In genomic region chr11:33654594-33654993, GRCh38 we compare ENCODE assay signal across 21 cellular contexts. TPM values are rescaled to one million over a fixed set of nuclear protein-coding genes. Genes with fewer than 3 reads are reported as not detected.
A peak's percentile ranks its signal among the peaks of the same experiment; 100 is the strongest.
DNase-seq lines count a peak whose midpoint lies in the region; ATAC-seq and TF ChIP-seq lines count a peak whose summit lies in the region.
"Had no signal": no experiment of that assay in that cellular context is flagged by ENCODE, and none has a peak within 500 bp of the region (broad histone marks: within the 10 kb centered on the region; RNA-seq: fewer than 3 reads in every experiment).

No MANE protein-coding gene starts in this region.

- intact Hi-C loops in heart left ventricle (cut with DNase I): no loop called here
- intact Hi-C loops in esophagus muscularis mucosa (cut with DNase I): no loop called here
- intact Hi-C loops in activated CD4-positive, alpha-beta T cell treated with anti-CD3 and anti-CD28 coated beads, Interleukin-2, amount 10 ng/mL, durations not matched to agents 24 days and 14 days (cut with micrococcal nuclease): no loop called here

- H3K4me3 ChIP-seq in right atrium auricular region: no peak overlapping the region
- no peak overlapping the region for H3K4me3 ChIP-seq in heart left ventricle
- H3K4me3 ChIP-seq in Karpas-422 (ENCODE audit: low read length): no peak overlapping the region
- H3K4me3 ChIP-seq in esophagus muscularis mucosa: no peak overlapping the region
- H3K4me3 ChIP-seq: A549, K562 had no signal

- no peaks in the 10 kb centered on the region for H3K27me3 ChIP-seq in right atrium auricular region
- H3K27me3 ChIP-seq in heart left ventricle: no peaks in the 10 kb centered on the region
- H3K27me3 ChIP-seq in Karpas-422 (ENCODE audit: low read length): no peaks in the 10 kb centered on the region
- no peaks in the 10 kb centered on the region for H3K27me3 ChIP-seq in esophagus muscularis mucosa

- no peak overlapping the region for H3K9ac ChIP-seq in Karpas-422 (ENCODE audit: low read length)

- H3K9me3 ChIP-seq in right atrium auricular region: no peaks in the 10 kb centered on the region
- no peaks in the 10 kb centered on the region for H3K9me3 ChIP-seq in heart left ventricle
- no peaks in the 10 kb centered on the region for H3K9me3 ChIP-seq in Karpas-422 (ENCODE audit: low read length)
- H3K9me3 ChIP-seq in esophagus muscularis mucosa: no peaks in the 10 kb centered on the region
- H3K9me3 ChIP-seq: A549 had no signal

- H3K4me1 Mint-ChIP-seq in activated CD4-positive, alpha-beta T cell treated with anti-CD3 and anti-CD28 coated beads, Interleukin-2, amount 10 ng/mL, durations not matched to agents 24 days and 14 days: no peaks in the 10 kb centered on the region

- no peaks in the 10 kb centered on the region for H3K36me3 Mint-ChIP-seq in activated CD4-positive, alpha-beta T cell treated with anti-CD3 and anti-CD28 coated beads, Interleukin-2, amount 10 ng/mL, durations not matched to agents 24 days and 14 days (ENCODE audit: low read depth)

- TF ChIP-seq EP300 in esophagus muscularis mucosa (IDR thresholded peaks at IDR 0.05): no peak

- peak; percentile 5 for DNase-seq in right atrium auricular region (ENCODE audit: low spot score)
- no peak for DNase-seq in heart left ventricle
- peak; percentile 20 for DNase-seq in Karpas-422
- peak; percentile 11 for DNase-seq in left lobe of liver (ENCODE audit: low spot score)
- DNase-seq in esophagus muscularis mucosa (ENCODE audit: extremely low spot score): no peak
- DNase-seq in activated CD4-positive, alpha-beta T cell treated with anti-CD3 and anti-CD28 coated beads, Interleukin-2, amount 10 ng/mL, durations not matched to agents 24 days and 14 days: no peak
- no peak for DNase-seq in activated gamma-delta T cell (lab: John Stamatoyannopoulos, UW)
- DNase-seq: AML-193; CD4-positive, alpha-beta T cell; DMS153; DMS79; GDM1; H9; IMR-90 had no signal

- no peaks in the 10 kb centered on the region for H3K9me3 Mint-ChIP-seq in activated CD4-positive, alpha-beta T cell treated with anti-CD3 and anti-CD28 coated beads, Interleukin-2, amount 10 ng/mL, durations not matched to agents 24 days and 14 days
- H3K9me3 Mint-ChIP-seq: CD4-positive, alpha-beta T cell had no signal

- H3K4me1 ChIP-seq in right atrium auricular region (peaks cover 0 to 10% of the 10 kb centered on the region in 2 donors), heart left ventricle (peaks cover 0 to 18% (median 8%) of the 10 kb centered on the region in 12 donors), Karpas-422 (ENCODE audit: low read length) (no peaks in the 10 kb centered on the region), esophagus muscularis mucosa (peaks cover 0 to 12% (median 11%) of the 10 kb centered on the region in 4 donors)
- H3K4me1 ChIP-seq: A549 had no signal

- H3K4me3 Mint-ChIP-seq in activated CD4-positive, alpha-beta T cell treated with anti-CD3 and anti-CD28 coated beads, Interleukin-2, amount 10 ng/mL, durations not matched to agents 24 days and 14 days: no peak overlapping the region
- H3K4me3 Mint-ChIP-seq: CD4-positive, alpha-beta T cell; H9 had no signal

- ATAC-seq in heart left ventricle (no peak), left lobe of liver (no peak)
- ATAC-seq: A549, K562 had no signal

- no peaks in the 10 kb centered on the region for H4K20me1 ChIP-seq in Karpas-422 (ENCODE audit: insufficient read depth, low read depth, low read length)

- TF ChIP-seq CTCF in right atrium auricular region (IDR thresholded peaks at IDR 0.05) (no peak), heart left ventricle (IDR thresholded peaks at IDR 0.05) (no peak), esophagus muscularis mucosa (IDR thresholded peaks at IDR 0.05) (no peak)

- H3K36me3 ChIP-seq in right atrium auricular region (no peaks in the 10 kb centered on the region), heart left ventricle (no peaks in the 10 kb centered on the region), Karpas-422 (ENCODE audit: insufficient read depth, low read length) (no peaks in the 10 kb centered on the region), esophagus muscularis mucosa (no peaks in the 10 kb centered on the region)

- TF ChIP-seq POLR2A in heart left ventricle (IDR thresholded peaks at IDR 0.05): no peak
- no peak for TF ChIP-seq POLR2A in esophagus muscularis mucosa (IDR thresholded peaks at IDR 0.05; ENCODE audit: low read depth)

- peaks cover 9% of the 10 kb centered on the region for H3K27me3 Mint-ChIP-seq in activated CD4-positive, alpha-beta T cell treated with anti-CD3 and anti-CD28 coated beads, Interleukin-2, amount 10 ng/mL, durations not matched to agents 24 days and 14 days

- WGBS in heart left ventricle, 4 donors: 90 to 94% (median 92%) methylated on average over 6 of the region's 6 CpGs
- WGBS in esophagus muscularis mucosa: 90% methylated on average over 6 of the region's 6 CpGs

- H3K27ac ChIP-seq in right atrium auricular region: no peak overlapping the region
- H3K27ac ChIP-seq in heart left ventricle: no peak overlapping the region
- no peak overlapping the region for H3K27ac ChIP-seq in Karpas-422 (ENCODE audit: low read length)
- H3K27ac ChIP-seq in esophagus muscularis mucosa (replicated peaks in 1 of 4): no peak overlapping the region
- H3K27ac ChIP-seq: 22Rv1, A549, C4-2B had no signal

- H3K9me2 ChIP-seq in Karpas-422 (replicated peaks; ENCODE audit: insufficient read depth, low read length): no peaks in the 10 kb centered on the region

- no peak overlapping the region for H3K4me2 ChIP-seq in Karpas-422 (ENCODE audit: low read depth, low read length, poor library complexity, severe bottlenecking)
- H3K4me2 ChIP-seq: A549 had no signal

- no peaks in the 10 kb centered on the region for H3K79me2 ChIP-seq in Karpas-422 (ENCODE audit: low read length)

- H2AFZ ChIP-seq in Karpas-422 (ENCODE audit: low read length): no peak overlapping the region

- H3K27ac Mint-ChIP-seq in activated CD4-positive, alpha-beta T cell treated with anti-CD3 and anti-CD28 coated beads, Interleukin-2, amount 10 ng/mL, durations not matched to agents 24 days and 14 days: no peak overlapping the region
- H3K27ac Mint-ChIP-seq: CD4-positive, alpha-beta T cell; H9 had no signal

RNA-seq across cellular contexts. Expression of gene C11orf91, which starts 46.0 kb away (rescaled TPM):
- total RNA-seq in right atrium auricular region (not detected), heart left ventricle (under 1 TPM in 4 of 9 donors, not detected in 5; 0.56 to 1.00 (median 0.70) TPM), left lobe of liver (not detected), esophagus muscularis mucosa (not detected)
- not detected for polyA plus RNA-seq in heart left ventricle
- not detected in 2 replicates for total RNA-seq in Karpas-422 (2014; rRNA removed; shearing (Covaris generic); ENCODE audit: low replicate concordance)
- total RNA-seq in activated CD4-positive, alpha-beta T cell treated with anti-CD3 and anti-CD28 coated beads, Interleukin-2, amount 10 ng/mL, durations not matched to agents 24 days and 14 days: 0.51 TPM in 1 of 2 replicates, not detected in the other
- total RNA-seq: Daoy, H1, H9, IMR-90, K562 had no signal
- polyA plus RNA-seq: BJ, H1, K562 had no signal

Comparison
In these comparisons a context has a peak if more than half of its experiments do, and no peak if none do; other contexts are left out.
1. DNase-seq: peak in right atrium auricular region (single experiment), Karpas-422 (single experiment) and left lobe of liver (single experiment); none in heart left ventricle (0 of 5), esophagus muscularis mucosa (single experiment), activated CD4-positive, alpha-beta T cell treated with anti-CD3 and anti-CD28 coated beads, Interleukin-2, amount 10 ng/mL, durations not matched to agents 24 days and 14 days (single experiment) and activated gamma-delta T cell (single experiment).